6 cellular contexts compared by ENCODE assay signal in genomic region chr5:130391727-130392264, GRCh38.
DNase-seq lines count a peak whose midpoint lies in the region; ATAC-seq, FAIRE-seq and TF ChIP-seq lines count a peak whose summit lies in the region.
"Not testable (repeated sequence)": the region's sequence is repeated elsewhere in the genome, so short reads cannot be mapped to it uniquely, and the experiment has no call there.

No MANE protein-coding gene starts in this region.

- not testable (repeated sequence) for TF ChIP-seq CTCF in A549 (IDR thresholded peaks at IDR 0.05); LNCaP clone FGC (IDR thresholded peaks at IDR 0.05; ENCODE audit: control insufficient read depth, extremely low read depth, insufficient read depth); VCaP (conservative IDR thresholded peaks at IDR 0.05); endodermal cell (conservative IDR thresholded peaks at IDR 0.05); HepG2 (CRISPR knock-in tag; IDR thresholded peaks at IDR 0.05); neural progenitor cell (IDR thresholded peaks at IDR 0.05)

- not testable (repeated sequence) for H3K27ac ChIP-seq in A549; endodermal cell (ENCODE audit: low read depth, low read length); HepG2 (ENCODE audit: extremely low read length, insufficient read depth, low read length); neural progenitor cell
- H3K27ac ChIP-seq in VCaP = peak overlapping the region; percentile 65

- peak overlapping the region; percentile 12 for H3K27ac Mint-ChIP-seq in endodermal cell
- not testable (repeated sequence) for H3K27ac Mint-ChIP-seq in neural progenitor cell

- FAIRE-seq in A549 (lab: Jason Lieb, UNC); HepG2 (lab: Jason Lieb, UNC): not testable (repeated sequence)

- H3K4me1 ChIP-seq in A549; endodermal cell (ENCODE audit: control insufficient read depth, insufficient read depth, low read length); HepG2 (ENCODE audit: insufficient read depth, low read length); neural progenitor cell: not testable (repeated sequence)

- not testable (repeated sequence) for BruUV-seq in HepG2 (replicated peaks; lab: Mats Ljungman, UMichigan)

- not testable (repeated sequence) for H3K36me3 ChIP-seq in endodermal cell (ENCODE audit: control insufficient read depth, insufficient read depth, low read length); HepG2 (replicated peaks in 1 of 2; ENCODE audit: control insufficient read depth in 1 of 2, insufficient read depth in 2 of 2, low read length in 2 of 2); neural progenitor cell

- H4K20me1 ChIP-seq in HepG2 (ENCODE audit: insufficient read depth, low read length); neural progenitor cell (ENCODE audit: low read depth): not testable (repeated sequence)

- TF ChIP-seq POLR2A in A549 (IDR thresholded peaks at IDR 0.05; ENCODE audit: low read length); HepG2 (IDR thresholded peaks at IDR 0.05; ENCODE audit: insufficient read depth in 1 of 2, low read depth in 2 of 2, low read length in 2 of 2): not testable (repeated sequence)

- CTCF ChIA-PET in A549 (lab: Yijun Ruan, JAX); HepG2 (lab: Yijun Ruan, JAX; ENCODE audit: low intra/inter-chr PET ratio, low total read pairs): not testable (repeated sequence)

- not testable (repeated sequence) for H3K27me3 Mint-ChIP-seq in endodermal cell (ENCODE audit: insufficient read depth); neural progenitor cell (ENCODE audit: insufficient read depth, low read depth)

- H3F3A ChIP-seq in neural progenitor cell (ENCODE audit: low read depth) = not testable (repeated sequence)

- not testable (repeated sequence) for H3K9me3 ChIP-seq in A549; endodermal cell (ENCODE audit: control insufficient read depth, low read length); neural progenitor cell (ENCODE audit: low read depth)
- peaks cover 37% of the 10 kb centered on the region for H3K9me3 ChIP-seq in HepG2 (ENCODE audit: low read length)

- H3K36me3 Mint-ChIP-seq in endodermal cell (ENCODE audit: low read depth); neural progenitor cell: not testable (repeated sequence)

- H3K4me3 ChIP-seq in A549; LNCaP clone FGC (ENCODE audit: low read depth, low read length); endodermal cell (ENCODE audit: low read length); HepG2 (replicated peaks in 1 of 3; ENCODE audit: insufficient read depth in 1 of 3, low read depth in 2 of 3, low read length in 3 of 3); neural progenitor cell: not testable (repeated sequence)

- DNase-seq in A549 (ENCODE audit: low read depth in 1 of 2, low spot score in 1 of 2); endodermal cell; neural progenitor cell (ENCODE audit: low spot score): not testable (repeated sequence)
- DNase-seq in LNCaP clone FGC (ENCODE audit: low read depth) (peak; percentile 10), HepG2 (ENCODE audit: low spot score) (peak; percentile 49)

- not testable (repeated sequence) for H3K4me3 Mint-ChIP-seq in endodermal cell, neural progenitor cell

- H3K27me3 ChIP-seq in endodermal cell (ENCODE audit: control insufficient read depth, insufficient read depth, low read length, poor library complexity, severe bottlenecking); HepG2 (ENCODE audit: control insufficient read depth in 1 of 2, insufficient read depth in 2 of 2, low read length in 2 of 2); neural progenitor cell: not testable (repeated sequence)

- not testable (repeated sequence) for H3K9ac ChIP-seq in endodermal cell (ENCODE audit: extremely low read depth, low read length, poor library complexity, severe bottlenecking); HepG2 (ENCODE audit: insufficient read depth, low read depth, low read length); neural progenitor cell

- not testable (repeated sequence) for ATAC-seq in A549
- peak; percentile 66 for ATAC-seq in HepG2

- POLR2A ChIA-PET in A549 (lab: Yijun Ruan, JAX); HepG2 (lab: Yijun Ruan, JAX): not testable (repeated sequence)

- intact Hi-C loops in HepG2 (cut with micrococcal nuclease; ENCODE audit: unreplicated experiment) = loop anchor here (10.0 kb wide), 1 partner anchor 97 kb away; no protein-coding TSS in a partner anchor

- not testable (repeated sequence) for TF ChIP-seq EP300 in A549 (IDR thresholded peaks at IDR 0.05); HepG2 (CRISPR knock-in tag; IDR thresholded peaks at IDR 0.05; ENCODE audit: borderline replicate concordance)
- TF ChIP-seq EP300 in HepG2 (IDR thresholded peaks at IDR 0.05; ENCODE audit: low read depth in 2 of 2, low read length in 2 of 2) = peak in 1 of 2 experiments; percentile 49; a peak in 2 of 4 replicates

- H3K4me1 Mint-ChIP-seq in endodermal cell, neural progenitor cell: not testable (repeated sequence)

- not testable (repeated sequence) for H3K9me3 Mint-ChIP-seq in endodermal cell, neural progenitor cell

- H3K4me2 ChIP-seq in A549 = 0 out of 3 replicates have a peak overlapping the region, but pooled peaks have one; percentile 14
- H3K4me2 ChIP-seq in HepG2 (ENCODE audit: low read depth, low read length); neural progenitor cell: not testable (repeated sequence)

- TF ChIP-seq RAD21 in A549 (conservative IDR thresholded peaks at IDR 0.05 in 1 of 2, IDR thresholded peaks at IDR 0.05 in 1 of 2); HepG2 (CRISPR knock-in tag; IDR thresholded peaks at IDR 0.05): not testable (repeated sequence)

- H2AFZ ChIP-seq in HepG2 (ENCODE audit: low read length) = not testable (repeated sequence)
- H2AFZ ChIP-seq in neural progenitor cell (replicated peaks) = peak overlapping the region; percentile 14

- 23% methylated on average over 3 of the region's 3 CpGs for WGBS in A549 (ENCODE audit: missing lambda C conversion rate)
- 80 to 83% methylated on average over 1 to 2 of the region's 3 CpGs for WGBS in endodermal cell (ENCODE audit: insufficient coverage in 1 of 2, insufficient read length in 1 of 2), 2 experiments
- WGBS in HepG2 (ENCODE audit: low lambda C conversion rate) = 2% methylated on average over 3 of the region's 3 CpGs

- in situ Hi-C loops in HepG2 (cut with HindIII; ENCODE audit: extremely low pct_ligation_motif_present, low pct_unique_long_range_greater_than_20kb) = not testable (repeated sequence)

- not testable (repeated sequence) for H3K79me2 ChIP-seq in HepG2 (ENCODE audit: insufficient read depth, low read length); neural progenitor cell (ENCODE audit: low read depth)

TF ChIP-seq in HepG2, 621 proteins besides CTCF, POLR2A, EP300 and RAD21 (continues in another document):
- TF ChIP-seq, protein P1, sequence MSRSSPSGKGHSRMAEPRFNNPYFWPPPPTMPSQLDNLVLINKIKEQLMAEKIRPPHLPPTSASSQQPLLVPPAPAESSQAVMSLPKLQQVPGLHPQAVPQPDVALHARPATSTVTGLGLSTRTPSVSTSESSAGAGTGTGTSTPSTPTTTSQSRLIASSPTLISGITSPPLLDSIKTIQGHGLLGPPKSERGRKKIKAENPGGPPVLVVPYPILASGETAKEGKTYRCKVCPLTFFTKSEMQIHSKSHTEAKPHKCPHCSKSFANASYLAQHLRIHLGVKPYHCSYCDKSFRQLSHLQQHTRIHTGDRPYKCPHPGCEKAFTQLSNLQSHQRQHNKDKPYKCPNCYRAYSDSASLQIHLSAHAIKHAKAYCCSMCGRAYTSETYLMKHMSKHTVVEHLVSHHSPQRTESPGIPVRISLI (CRISPR knock-in tag; IDR thresholded peaks at IDR 0.05; ENCODE audit: borderline replicate concordance) = 0 out of 2 replicates have a peak, but pooled peaks have one; percentile 13
- TF ChIP-seq FOXJ3 (CRISPR knock-in tag; IDR thresholded peaks at IDR 0.05; ENCODE audit: borderline replicate concordance) (peak; percentile 45; the same call in 1 of the 2 replicates), FOXA1 (CRISPR knock-in tag; IDR thresholded peaks at IDR 0.05) (peak; percentile 49; the same call in 1 of the 2 replicates), CREM (IDR thresholded peaks at IDR 0.05) (peak; percentile 33; the same call in 1 of the 2 replicates), TCF7 (IDR thresholded peaks at IDR 0.05; ENCODE audit: low read depth) (peak; percentile 76), FOXA3 (CRISPR knock-in tag; IDR thresholded peaks at IDR 0.05) (peak; percentile 59)
- not testable (repeated sequence) for TF ChIP-seq FOXA1 (IDR thresholded peaks at IDR 0.05); CREM (CRISPR knock-in tag; IDR thresholded peaks at IDR 0.05)
